Comparison of ENCODE assay signal across 8 cellular contexts in the genomic region with DNA sequence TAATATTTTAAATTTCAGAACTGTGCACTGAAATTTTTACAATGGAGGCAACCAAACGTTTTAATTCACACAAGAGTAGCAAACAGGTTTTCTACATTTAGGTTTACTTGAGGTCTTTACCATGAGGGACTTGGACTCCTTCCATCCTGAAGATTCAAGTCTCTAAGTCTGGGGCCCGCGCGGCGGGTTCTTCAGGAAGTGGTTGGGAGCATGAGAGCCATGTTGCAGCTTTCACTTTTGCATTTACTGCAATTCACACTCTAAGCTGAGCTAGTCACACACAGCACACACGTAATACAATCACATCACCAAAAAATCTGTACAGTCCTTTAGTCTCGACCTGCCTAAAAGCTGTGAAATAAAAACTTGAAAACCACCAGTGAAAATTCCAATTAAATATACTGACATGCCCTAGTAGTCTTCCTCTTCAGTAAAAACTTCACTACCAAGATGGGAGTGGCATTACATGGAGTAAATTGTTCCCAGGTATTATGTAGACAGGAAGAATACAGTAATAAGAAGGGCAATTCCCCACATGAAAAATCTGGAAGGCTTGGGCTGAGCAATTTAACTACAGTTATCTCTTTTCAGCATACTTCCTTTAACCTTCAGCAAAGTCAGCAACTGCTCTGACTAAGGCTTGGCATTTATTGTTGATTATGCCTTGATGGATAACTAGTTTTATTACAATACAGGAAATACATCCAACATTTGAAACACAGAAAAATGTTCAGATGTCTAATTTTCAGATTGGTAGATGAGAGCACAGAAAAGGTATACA.
DNase-seq lines count a peak whose midpoint lies in the region; ATAC-seq, FAIRE-seq and TF ChIP-seq lines count a peak whose summit lies in the region.

No MANE protein-coding gene starts in this region.

- no peak overlapping the region for H2AFZ ChIP-seq in neural progenitor cell (replicated peaks)

- peaks cover 31 to 63% (median 38%) of the 10 kb centered on the region in 10 experiments for H3K4me1 ChIP-seq in BLaER1 treated with 17β-estradiol and CSF1 and Interleukin-3, amounts not matched to agents 10 nM and 100 nM
- H3K4me1 ChIP-seq in Panc1 (ENCODE audit: control insufficient read depth, insufficient read depth, low read length) (peaks cover 49% of the 10 kb centered on the region), adipocyte (ENCODE audit: control insufficient read depth, insufficient read depth, low read length) (peaks cover 54% of the 10 kb centered on the region), subcutaneous abdominal adipose tissue (ENCODE audit: control insufficient read depth in 5 of 5, insufficient read depth in 5 of 5, low read length in 5 of 5) (peaks cover 0 to 28% (median 14%) of the 10 kb centered on the region in 5 donors), neural progenitor cell (no peaks in the 10 kb centered on the region)

- H3K4me2 ChIP-seq in BLaER1 treated with 17β-estradiol and CSF1 and Interleukin-3, amounts not matched to agents 10 nM and 100 nM: peak overlapping the region; percentile 62 to 86 (median 77)
- H3K4me2 ChIP-seq in neural progenitor cell: no peak overlapping the region

- H3K4me1 Mint-ChIP-seq in neural progenitor cell: peaks cover 37% of the 10 kb centered on the region

- TF ChIP-seq CTCF in Panc1 (IDR thresholded peaks at IDR 0.05): no peak
- no peak for TF ChIP-seq CTCF in neural progenitor cell (IDR thresholded peaks at IDR 0.05)

- intact Hi-C loops in Panc1 (cut with micrococcal nuclease; ENCODE audit: unreplicated experiment): no loop called here

- no peak for DNase-seq in Panc1 (ENCODE audit: low read depth, low spot score)
- peak; percentile 71 for DNase-seq in adipocyte (ENCODE audit: low read depth)
- DNase-seq in neural progenitor cell (ENCODE audit: low spot score): no peak
- no peak for DNase-seq in NCI-H2081 (lab: John Stamatoyannopoulos, UW)

- H3K27me3 ChIP-seq in BLaER1 treated with 17β-estradiol and CSF1 and Interleukin-3, amounts not matched to agents 10 nM and 100 nM: peaks cover 0 to 5% (median 0%) of the 10 kb centered on the region in 11 experiments; a peak in 2 of 22 replicates
- H3K27me3 ChIP-seq in Panc1 (ENCODE audit: control insufficient read depth, insufficient read depth, low read length): no peaks in the 10 kb centered on the region
- H3K27me3 ChIP-seq in adipocyte (replicated peaks; ENCODE audit: control insufficient read depth, insufficient read depth, low read length): no peaks in the 10 kb centered on the region
- peaks cover 0 to 17% (median 10%) of the 10 kb centered on the region in 5 donors for H3K27me3 ChIP-seq in subcutaneous abdominal adipose tissue (ENCODE audit: control insufficient read depth in 5 of 5, insufficient read depth in 4 of 5, low read length in 5 of 5)
- no peaks in the 10 kb centered on the region for H3K27me3 ChIP-seq in neural progenitor cell

- H3K27me3 Mint-ChIP-seq in neural progenitor cell (ENCODE audit: insufficient read depth, low read depth): peaks cover 5% of the 10 kb centered on the region

- peak; percentile 17 for FAIRE-seq in islet of Langerhans (lab: Jason Lieb, UNC)

- H4K20me1 ChIP-seq in BLaER1 treated with 17β-estradiol and CSF1 and Interleukin-3, amounts not matched to agents 10 nM and 100 nM: no peaks in the 10 kb centered on the region; a peak in 1 of 22 replicates
- H4K20me1 ChIP-seq in neural progenitor cell (ENCODE audit: low read depth): no peaks in the 10 kb centered on the region

- H3F3A ChIP-seq in neural progenitor cell (ENCODE audit: low read depth): no peaks in the 10 kb centered on the region

- no peaks in the 10 kb centered on the region for H3K9me3 Mint-ChIP-seq in neural progenitor cell

- ATAC-seq in GM21723 (IDR thresholded peaks at IDR 0.05; ENCODE audit: unreplicated experiment): peak; percentile 62
- ATAC-seq in Panc1: no peak

- peaks cover 1% of the 10 kb centered on the region for H3K36me3 Mint-ChIP-seq in neural progenitor cell

- peak overlapping the region in 9 of 11 experiments; percentile 65 to 88 (median 84); a peak in 18 of 22 replicates for H3K9ac ChIP-seq in BLaER1 treated with 17β-estradiol and CSF1 and Interleukin-3, amounts not matched to agents 10 nM and 100 nM
- peak overlapping the region; percentile 88 for H3K9ac ChIP-seq in adipocyte (ENCODE audit: low read length)
- H3K9ac ChIP-seq in subcutaneous abdominal adipose tissue (ENCODE audit: low read length in 5 of 5): peak overlapping the region in 2 of 5 donors; percentile 3 to 18
- no peak overlapping the region for H3K9ac ChIP-seq in neural progenitor cell

- H3K4me3 Mint-ChIP-seq in neural progenitor cell: no peak overlapping the region

- H3K27ac Mint-ChIP-seq in neural progenitor cell: no peak overlapping the region

- POLR2A ChIA-PET in Panc1 (lab: Charles Lee): no interaction called here

- H3K27ac ChIP-seq in BLaER1 treated with 17β-estradiol and CSF1 and Interleukin-3, amounts not matched to agents 10 nM and 100 nM: peak overlapping the region in 10 of 11 experiments; percentile 53 to 99 (median 84); a peak in 20 of 22 replicates
- H3K27ac ChIP-seq in Panc1 (ENCODE audit: low read length): peak overlapping the region; percentile 94
- peak overlapping the region; percentile 70 for H3K27ac ChIP-seq in subcutaneous abdominal adipose tissue (ENCODE audit: low read depth, low read length)
- no peak overlapping the region for H3K27ac ChIP-seq in neural progenitor cell

- no TSS peak for BruUV-seq in Panc1 (replicated peaks; lab: Mats Ljungman, UMichigan)

- peaks cover 92% of the 10 kb centered on the region for H3K79me2 ChIP-seq in neural progenitor cell (ENCODE audit: low read depth)

- peaks cover 0 to 5% (median 0%) of the 10 kb centered on the region in 11 experiments; a peak in 1 of 22 replicates for H3K9me3 ChIP-seq in BLaER1 treated with 17β-estradiol and CSF1 and Interleukin-3, amounts not matched to agents 10 nM and 100 nM (replicated peaks in 1 of 11)
- H3K9me3 ChIP-seq in Panc1 (ENCODE audit: control insufficient read depth, insufficient read depth, low read depth, low read length) (no peaks in the 10 kb centered on the region), adipocyte (ENCODE audit: control insufficient read depth, low read length) (no peaks in the 10 kb centered on the region), subcutaneous abdominal adipose tissue (ENCODE audit: control insufficient read depth in 5 of 5, low read length in 5 of 5) (no peaks in the 10 kb centered on the region), neural progenitor cell (ENCODE audit: low read depth) (no peaks in the 10 kb centered on the region)

- peaks cover 0 to 16% (median 0%) of the 10 kb centered on the region in 11 experiments; a peak in 8 of 22 replicates for H3K36me3 ChIP-seq in BLaER1 treated with 17β-estradiol and CSF1 and Interleukin-3, amounts not matched to agents 10 nM and 100 nM
- H3K36me3 ChIP-seq in Panc1 (ENCODE audit: control insufficient read depth, insufficient read depth, low read length): no peaks in the 10 kb centered on the region; the same call in 1 of the 2 replicates
- no peaks in the 10 kb centered on the region for H3K36me3 ChIP-seq in adipocyte (ENCODE audit: control insufficient read depth, insufficient read depth, low read length, severe bottlenecking)
- no peaks in the 10 kb centered on the region for H3K36me3 ChIP-seq in subcutaneous abdominal adipose tissue (ENCODE audit: control insufficient read depth in 5 of 5, insufficient read depth in 5 of 5, low read length in 5 of 5)
- no peaks in the 10 kb centered on the region for H3K36me3 ChIP-seq in neural progenitor cell

- CTCF ChIA-PET in Panc1 (lab: Charles Lee): no interaction called here

- in situ Hi-C loops in Panc1 (cut with HindIII; ENCODE audit: low pct_unique_long_range_greater_than_20kb, low sequenced_read_pairs): no loop called here

- peak overlapping the region; percentile 52 to 77 (median 64); a peak in 13 of 20 replicates for H3K4me3 ChIP-seq in BLaER1 treated with 17β-estradiol and CSF1 and Interleukin-3, amounts not matched to agents 10 nM and 100 nM
- H3K4me3 ChIP-seq in Panc1 (ENCODE audit: low read depth in 2 of 2, low read length in 2 of 2) (peak overlapping the region; percentile 54 to 74), adipocyte (ENCODE audit: low read length) (peak overlapping the region; percentile 87), subcutaneous abdominal adipose tissue (ENCODE audit: low read depth in 1 of 5, low read length in 5 of 5) (peak overlapping the region in 3 of 5 donors; percentile 26 to 52 (median 29)), neural progenitor cell (no peak overlapping the region)
